ENCODE assay signal across 1 cellular context in the genomic region with DNA sequence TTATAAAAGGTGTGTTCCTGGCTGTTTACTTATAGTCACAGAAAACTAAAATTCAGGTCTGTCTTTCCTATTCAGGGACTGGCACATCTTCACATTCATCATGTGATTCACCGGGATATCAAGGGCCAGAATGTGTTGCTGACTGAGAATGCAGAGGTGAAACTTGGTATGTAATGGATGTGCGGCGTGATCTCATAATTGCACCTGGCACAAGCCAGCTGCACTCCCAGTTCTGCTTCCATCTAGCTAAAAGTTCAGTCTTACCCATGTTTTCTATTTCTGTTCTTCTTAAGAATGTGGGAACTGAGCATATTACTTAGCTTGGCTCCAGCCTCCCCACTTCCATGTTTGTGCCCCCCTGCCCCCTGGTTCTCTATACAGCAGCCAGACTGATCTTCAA.
TF ChIP-seq lines count a peak whose summit lies in the region.

No MANE protein-coding gene starts in this region.

TF ChIP-seq in IMR-90, 13 proteins besides CTCF, POLR2A, EP300 and RAD21 (continued from another document):
- TF ChIP-seq USF2 (IDR thresholded peaks at IDR 0.05; ENCODE audit: low read depth, low read length) (no peak), NFE2L2 (IDR thresholded peaks at IDR 0.05; ENCODE audit: low read depth, low read length) (no peak), SMC3 (IDR thresholded peaks at IDR 0.05; ENCODE audit: low read depth, low read length) (no peak), RFX5 (IDR thresholded peaks at IDR 0.05; ENCODE audit: low read depth, low read length) (no peak), BHLHE40 (IDR thresholded peaks at IDR 0.05; ENCODE audit: low read depth, low read length) (no peak), MXI1 (IDR thresholded peaks at IDR 0.05; ENCODE audit: borderline replicate concordance, low read depth, low read length) (no peak), RCOR1 (IDR thresholded peaks at IDR 0.05; ENCODE audit: insufficient replicate concordance, low read length) (no peak), CEBPB (IDR thresholded peaks at IDR 0.05; ENCODE audit: low read depth, low read length) (no peak), FOS (IDR thresholded peaks at IDR 0.05; ENCODE audit: low read depth, low read length) (no peak)
- TF ChIP-seq, protein P1, sequence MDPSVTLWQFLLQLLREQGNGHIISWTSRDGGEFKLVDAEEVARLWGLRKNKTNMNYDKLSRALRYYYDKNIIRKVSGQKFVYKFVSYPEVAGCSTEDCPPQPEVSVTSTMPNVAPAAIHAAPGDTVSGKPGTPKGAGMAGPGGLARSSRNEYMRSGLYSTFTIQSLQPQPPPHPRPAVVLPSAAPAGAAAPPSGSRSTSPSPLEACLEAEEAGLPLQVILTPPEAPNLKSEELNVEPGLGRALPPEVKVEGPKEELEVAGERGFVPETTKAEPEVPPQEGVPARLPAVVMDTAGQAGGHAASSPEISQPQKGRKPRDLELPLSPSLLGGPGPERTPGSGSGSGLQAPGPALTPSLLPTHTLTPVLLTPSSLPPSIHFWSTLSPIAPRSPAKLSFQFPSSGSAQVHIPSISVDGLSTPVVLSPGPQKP (IDR thresholded peaks at IDR 0.05; ENCODE audit: borderline replicate concordance, low read depth, low read length) = no peak
TF ChIP-seq in IMR-90: peak in this region for 0.
